Comparison of ENCODE assay signal across 8 cellular contexts in genomic region chr3:45795882-45796765, GRCh38. TPM values are rescaled to one million over a fixed set of nuclear protein-coding genes. Genes with fewer than 3 reads are reported as not detected.
A peak's percentile ranks its signal among the peaks of the same experiment; 100 is the strongest.
DNase-seq lines count a peak whose midpoint lies in the region; ATAC-seq lines count a peak whose summit lies in the region.

TSS of gene SLC6A20 (minus strand) at chr3:45796536. CDS start at chr3:45796419, 117 bp downstream.

- in situ Hi-C loops in KBM-7 (cut with MboI; ENCODE audit: low pct_unique_long_range_greater_than_20kb, low sequenced_read_pairs): no loop called here

- H3K27me3 ChIP-seq in H7 (ENCODE audit: control insufficient read depth, insufficient read depth, low read length): peaks cover 43% of the 10 kb centered on the region

- H3K4me3 ChIP-seq in H7 (ENCODE audit: insufficient read depth, low read depth, low read length): peak within 1 kb of the TSS; percentile 65
- peak within 1 kb of the TSS; percentile 58 for H3K4me3 ChIP-seq in iPS-11a (ENCODE audit: low read depth, low read length)
- peak within 1 kb of the TSS; percentile 32 for H3K4me3 ChIP-seq in skeletal muscle cell (ENCODE audit: low read depth, low read length)

- ATAC-seq in HG02870 (IDR thresholded peaks at IDR 0.05; ENCODE audit: unreplicated experiment): no peak

- peak; percentile 84 for DNase-seq in H7
- peak; percentile 32 to 33 for DNase-seq in activated T-cell treated with anti-CD3 and anti-CD28 coated beads, Interleukin-2, amount 50 U/mL, for 48 hours
- DNase-seq in skeletal muscle cell (ENCODE audit: low read depth): no peak
- DNase-seq in KBM-7: no peak
- DNase-seq in GOT3 (lab: John Stamatoyannopoulos, UW): no peak
- DNase-seq in KG1 (lab: John Stamatoyannopoulos, UW): no peak

- no peaks in the 10 kb centered on the region for H3K36me3 ChIP-seq in H7 (replicated peaks; ENCODE audit: control insufficient read depth, insufficient read depth, low read length)

RNA-seq across cellular contexts. Expression of gene SLC6A20, which starts in this region (rescaled TPM):
- 0.10 and 0.37 TPM in 2 replicates for total RNA-seq in H7 (2014; rRNA removed; shearing (Covaris generic))

Comparison
In these comparisons a context has a peak if more than half of its experiments do, and no peak if none do; other contexts are left out.
1. Peak in DNase-seq and H3K4me3 ChIP-seq in H7; RNA of the gene not detected or under 1 TPM.
2. DNase-seq: peak in activated T-cell treated with anti-CD3 and anti-CD28 coated beads, Interleukin-2, amount 50 U/mL, for 48 hours (2 of 2); none in skeletal muscle cell (single experiment), KBM-7 (single experiment), GOT3 (single experiment) and KG1 (single experiment).
3. Peak in every context shown above with its lines, with median percentiles within 50 percentile points of each other: H3K4me3 ChIP-seq.